ENCODE assay signal across 1 cellular context in genomic region chr4:109728385-109728784, GRCh38.
TF ChIP-seq lines count a peak whose summit lies in the region.

No MANE protein-coding gene starts in this region.

TF ChIP-seq in IMR-90, 13 proteins besides CTCF, POLR2A, EP300 and RAD21:
- TF ChIP-seq SMC3 (IDR thresholded peaks at IDR 0.05; ENCODE audit: low read depth, low read length) (no peak), USF2 (IDR thresholded peaks at IDR 0.05; ENCODE audit: low read depth, low read length) (no peak), MAFK (IDR thresholded peaks at IDR 0.05; ENCODE audit: low read depth, low read length) (no peak), BHLHE40 (IDR thresholded peaks at IDR 0.05; ENCODE audit: low read depth, low read length) (no peak), FOS (IDR thresholded peaks at IDR 0.05; ENCODE audit: low read depth, low read length) (no peak), RFX5 (IDR thresholded peaks at IDR 0.05; ENCODE audit: low read depth, low read length) (no peak), CEBPB (IDR thresholded peaks at IDR 0.05; ENCODE audit: low read depth, low read length) (no peak), ELK1 (IDR thresholded peaks at IDR 0.05; ENCODE audit: borderline replicate concordance, low read depth, low read length) (no peak), MAZ (IDR thresholded peaks at IDR 0.05; ENCODE audit: borderline replicate concordance, low read depth, low read length) (no peak), CHD1 (IDR thresholded peaks at IDR 0.05; ENCODE audit: low read depth, low read length) (no peak), NFE2L2 (IDR thresholded peaks at IDR 0.05; ENCODE audit: low read depth, low read length) (no peak), MXI1 (IDR thresholded peaks at IDR 0.05; ENCODE audit: borderline replicate concordance, low read depth, low read length) (no peak), RCOR1 (IDR thresholded peaks at IDR 0.05; ENCODE audit: insufficient replicate concordance, low read length) (no peak)
